ENCODE assay signal across 8 cellular contexts in genomic region chr10:86522385-86522855, GRCh38. TPM values are rescaled to one million over a fixed set of nuclear protein-coding genes. Genes with fewer than 3 reads are reported as not detected.
A peak's percentile ranks its signal among the peaks of the same experiment; 100 is the strongest.
DNase-seq lines count a peak whose midpoint lies in the region; ATAC-seq and TF ChIP-seq lines count a peak whose summit lies in the region.

No MANE protein-coding gene starts in this region.

- no peaks in the 10 kb centered on the region for H3K9me3 ChIP-seq in parathyroid adenoma (ENCODE audit: control insufficient read depth, low read length)

- peak overlapping the region; percentile 90 for H2AFZ ChIP-seq in parathyroid adenoma

- H3K4me3 ChIP-seq in epithelial cell of proximal tubule (ENCODE audit: low read depth, low read length) (peak overlapping the region; percentile 91), parathyroid adenoma (ENCODE audit: low read depth, low read length) (peak overlapping the region; percentile 82)

- peak overlapping the region; percentile 77 for H3K4me2 ChIP-seq in parathyroid adenoma (ENCODE audit: low read length)

- peak overlapping the region; percentile 79 for H3K9ac ChIP-seq in parathyroid adenoma

- no peak for ATAC-seq in HG02588 (IDR thresholded peaks at IDR 0.05; ENCODE audit: unreplicated experiment)

- no peaks in the 10 kb centered on the region for H3K36me3 ChIP-seq in parathyroid adenoma (ENCODE audit: control insufficient read depth, insufficient read depth, low read length)

- peaks cover 25% of the 10 kb centered on the region for H3K4me1 ChIP-seq in parathyroid adenoma

- no peaks in the 10 kb centered on the region for H3K27me3 ChIP-seq in parathyroid adenoma (ENCODE audit: control insufficient read depth, insufficient read depth, low read length)

- TF ChIP-seq CTCF in epithelial cell of proximal tubule (conservative IDR thresholded peaks at IDR 0.05; ENCODE audit: low read depth, low read length) (no peak), parathyroid adenoma (IDR thresholded peaks at IDR 0.05) (no peak)

- peaks cover 35% of the 10 kb centered on the region for H3K79me2 ChIP-seq in parathyroid adenoma

- H3K27ac ChIP-seq in parathyroid adenoma: peak overlapping the region; percentile 75

- peak; percentile 39 for DNase-seq in NCI-H748 (lab: John Stamatoyannopoulos, UW; ENCODE audit: unreplicated experiment)
- DNase-seq in NCI-H748 treated with DMSO at 0.1 percent for 48 hours (lab: John Stamatoyannopoulos, UW): no peak
- peak; percentile 3 for DNase-seq in RPMI7951 (ENCODE audit: low read depth)
- DNase-seq in epithelial cell of proximal tubule (ENCODE audit: low read depth): no peak
- DNase-seq in globus pallidus (ENCODE audit: low spot score): no peak
- no peak for DNase-seq in DMS79 treated with DMSO at 0.1 percent for 48 hours (lab: John Stamatoyannopoulos, UW)

RNA-seq across cellular contexts. Expression of gene WAPL, which starts 0.8 kb away (rescaled TPM):
- 23.4 and 26.8 TPM in 2 replicates for total RNA-seq in RPMI7951 (2014; rRNA removed; shearing (Covaris generic))
- 27.6 and 28.2 TPM in 2 replicates for total RNA-seq in epithelial cell of proximal tubule

Comparison
In these comparisons a context has a peak if more than half of its experiments do, and no peak if none do; other contexts are left out.
1. DNase-seq: peak in NCI-H748 (single experiment) and RPMI7951 (single experiment); none in NCI-H748 treated with DMSO at 0.1 percent for 48 hours (single experiment), epithelial cell of proximal tubule (single experiment), globus pallidus (single experiment) and DMS79 treated with DMSO at 0.1 percent for 48 hours (single experiment).